In genomic region chr6:43033874-43034273, GRCh38 we compare ENCODE assay signal across 20 cellular contexts. TPM values are rescaled to one million over a fixed set of nuclear protein-coding genes. Genes with fewer than 3 reads are reported as not detected.
DNase-seq lines count a peak whose midpoint lies in the region; ATAC-seq and TF ChIP-seq lines count a peak whose summit lies in the region.
"Had no signal": no experiment of that assay in that cellular context is flagged by ENCODE, and none has a peak within 500 bp of the region (broad histone marks: within the 10 kb centered on the region; RNA-seq: fewer than 3 reads in every experiment).

No MANE protein-coding gene starts in this region.

- no peak for TF ChIP-seq CTCF in natural killer cell (IDR thresholded peaks at IDR 0.05)

- no peaks in the 10 kb centered on the region for H3K27me3 Mint-ChIP-seq in activated T-cell treated with anti-CD3 and anti-CD28 coated beads, Interleukin-2, amount 50 U/mL, for 72 hours (ENCODE audit: low read depth)
- no peaks in the 10 kb centered on the region for H3K27me3 Mint-ChIP-seq in natural killer cell treated with Interleukin-12 subunit alpha and Interleukin-12 subunit beta and Interleukin-15 and Interleukin-18, amount 100 ng/mL, for 72 hours
- no peaks in the 10 kb centered on the region for H3K27me3 Mint-ChIP-seq in natural killer cell (ENCODE audit: low read depth in 2 of 2)
- no peaks in the 10 kb centered on the region for H3K27me3 Mint-ChIP-seq in naive thymus-derived CD8-positive, alpha-beta T cell
- H3K27me3 Mint-ChIP-seq: CD4-positive, alpha-beta T cell; IgD-negative memory B cell had no signal

- H3K27ac Mint-ChIP-seq in activated T-cell treated with anti-CD3 and anti-CD28 coated beads, Interleukin-2, amount 50 U/mL, for 72 hours: peak overlapping the region; percentile 47
- H3K27ac Mint-ChIP-seq in natural killer cell treated with Interleukin-12 subunit alpha and Interleukin-12 subunit beta and Interleukin-15 and Interleukin-18, amount 100 ng/mL, for 72 hours: peak overlapping the region; percentile 70 to 84
- H3K27ac Mint-ChIP-seq in natural killer cell: peak overlapping the region in 1 of 2 donors; percentile 6
- H3K27ac Mint-ChIP-seq in naive thymus-derived CD8-positive, alpha-beta T cell: peak overlapping the region in 6 of 10 donors; percentile 18 to 82 (median 50)

- no peak overlapping the region for H3K4me3 Mint-ChIP-seq in activated T-cell treated with anti-CD3 and anti-CD28 coated beads, Interleukin-2, amount 50 U/mL, for 72 hours
- peak overlapping the region; percentile 11 for H3K4me3 Mint-ChIP-seq in natural killer cell treated with Interleukin-12 subunit alpha and Interleukin-12 subunit beta and Interleukin-15 and Interleukin-18, amount 100 ng/mL, for 72 hours
- H3K4me3 Mint-ChIP-seq in natural killer cell: no peak overlapping the region
- H3K4me3 Mint-ChIP-seq in naive thymus-derived CD8-positive, alpha-beta T cell: no peak overlapping the region
- H3K4me3 Mint-ChIP-seq: CD4-positive, alpha-beta T cell; IgD-negative memory B cell had no signal

- no peak for ATAC-seq in activated T-cell treated with anti-CD3 and anti-CD28 coated beads, Interleukin-2, amount 50 U/mL, for 72 hours (replicated peaks in 1 of 2)
- ATAC-seq in natural killer cell treated with Interleukin-12 subunit alpha and Interleukin-12 subunit beta and Interleukin-15 and Interleukin-18, amount 100 ng/mL, for 72 hours: peak; percentile 60 to 77
- ATAC-seq in natural killer cell: no peak
- ATAC-seq in naive thymus-derived CD8-positive, alpha-beta T cell: no peak
- ATAC-seq in GM21515 (IDR thresholded peaks at IDR 0.05; ENCODE audit: unreplicated experiment): no peak
- ATAC-seq: A549 had no signal

- no peaks in the 10 kb centered on the region for H3K4me1 Mint-ChIP-seq in activated T-cell treated with anti-CD3 and anti-CD28 coated beads, Interleukin-2, amount 50 U/mL, for 72 hours (ENCODE audit: low read depth)
- H3K4me1 Mint-ChIP-seq in natural killer cell treated with Interleukin-12 subunit alpha and Interleukin-12 subunit beta and Interleukin-15 and Interleukin-18, amount 100 ng/mL, for 72 hours (ENCODE audit: low read depth in 2 of 2): peaks cover 19 to 27% of the 10 kb centered on the region in 2 donors
- peaks cover 0 to 6% of the 10 kb centered on the region in 2 donors for H3K4me1 Mint-ChIP-seq in natural killer cell
- peaks cover 0 to 4% (median under 1%) of the 10 kb centered on the region in 4 donors for H3K4me1 Mint-ChIP-seq in naive thymus-derived CD8-positive, alpha-beta T cell

- no peaks in the 10 kb centered on the region for H3K9me3 Mint-ChIP-seq in activated T-cell treated with anti-CD3 and anti-CD28 coated beads, Interleukin-2, amount 50 U/mL, for 72 hours
- H3K9me3 Mint-ChIP-seq in natural killer cell treated with Interleukin-12 subunit alpha and Interleukin-12 subunit beta and Interleukin-15 and Interleukin-18, amount 100 ng/mL, for 72 hours: no peaks in the 10 kb centered on the region
- no peaks in the 10 kb centered on the region for H3K9me3 Mint-ChIP-seq in natural killer cell
- H3K9me3 Mint-ChIP-seq in naive thymus-derived CD8-positive, alpha-beta T cell: no peaks in the 10 kb centered on the region
- H3K9me3 Mint-ChIP-seq: CD4-positive, alpha-beta T cell; IgD-negative memory B cell had no signal

- no peak for DNase-seq in activated T-cell treated with anti-CD3 and anti-CD28 coated beads, Interleukin-2, amount 50 U/mL, for 72 hours
- no peak for DNase-seq in activated T-cell treated with anti-CD3 and anti-CD28 coated beads, Interleukin-2, amount 50 U/mL, for 48 hours
- no peak for DNase-seq in natural killer cell treated with Interleukin-12 subunit alpha and Interleukin-12 subunit beta and Interleukin-15 and Interleukin-18, amount 100 ng/mL, for 72 hours (ENCODE audit: low spot score)
- DNase-seq in natural killer cell (no peak), foreskin melanocyte (no peak)
- DNase-seq in naive thymus-derived CD8-positive, alpha-beta T cell: no peak
- DNase-seq: AML-193; CD4-positive, alpha-beta T cell; COR-L47; DMS53; GOT3; MM.1S; NCI-H2029; NCI-H446; NCI-H524 treated with DMSO at 0.1 percent for 48 hours; NCI-H774; SIG-M5 had no signal

- H3K36me3 Mint-ChIP-seq in activated T-cell treated with anti-CD3 and anti-CD28 coated beads, Interleukin-2, amount 50 U/mL, for 72 hours (ENCODE audit: insufficient read depth in 2 of 2): peaks cover 4 to 17% of the 10 kb centered on the region in 2 donors
- peaks cover 7% of the 10 kb centered on the region for H3K36me3 Mint-ChIP-seq in natural killer cell treated with Interleukin-12 subunit alpha and Interleukin-12 subunit beta and Interleukin-15 and Interleukin-18, amount 100 ng/mL, for 72 hours
- H3K36me3 Mint-ChIP-seq in natural killer cell: no peaks in the 10 kb centered on the region
- H3K36me3 Mint-ChIP-seq in naive thymus-derived CD8-positive, alpha-beta T cell: peaks cover 0 to 79% (median 10%) of the 10 kb centered on the region in 3 donors

- intact Hi-C loops in natural killer cell (cut with micrococcal nuclease): no loop called here

- POLR2A ChIA-PET in naive thymus-derived CD8-positive, alpha-beta T cell (lab: Charles Lee): interaction anchor here (0.6 to 1.0 kb wide), 3 partner anchors 20 to 483 kb away, joined by 3 to 4 read pairs (median 3); partner anchors contain the start of genes CUL7, KLHDC3 and MEA1

RNA-seq across cellular contexts. Expression of gene RRP36, which starts 12.5 kb away (rescaled TPM):
- 10 to 100 TPM; 43.4 to 54.2 TPM for total RNA-seq in activated T-cell treated with anti-CD3 and anti-CD28 coated beads, Interleukin-2, amount 50 U/mL, for 72 hours
- total RNA-seq in natural killer cell treated with Interleukin-12 subunit alpha and Interleukin-12 subunit beta and Interleukin-15 and Interleukin-18, amount 100 ng/mL, for 72 hours: 10 to 100 TPM; 86.9 to 96.5 TPM
- 10 to 100 TPM; 33.1 to 43.9 (median 38.7) TPM for total RNA-seq in natural killer cell
- 10 to 100 TPM; 53.9 to 55.5 TPM for total RNA-seq in naive thymus-derived CD8-positive, alpha-beta T cell
- 10 to 100 TPM; 52.7 to 74.5 (median 57.8) TPM for polyA plus RNA-seq in naive thymus-derived CD8-positive, alpha-beta T cell

RNA-seq across cellular contexts. Expression of gene CUL7, which starts 19.8 kb away (rescaled TPM):
- 10 to 100 TPM; 16.8 to 19.7 TPM for total RNA-seq in activated T-cell treated with anti-CD3 and anti-CD28 coated beads, Interleukin-2, amount 50 U/mL, for 72 hours
- total RNA-seq in natural killer cell treated with Interleukin-12 subunit alpha and Interleukin-12 subunit beta and Interleukin-15 and Interleukin-18, amount 100 ng/mL, for 72 hours: 1 to 10 TPM; 8.3 to 9.8 TPM
- 10 to 100 TPM in 1 of 3 donors, 1 to 10 TPM in 2; 9.6 to 10.1 (median 9.9) TPM for total RNA-seq in natural killer cell
- total RNA-seq in naive thymus-derived CD8-positive, alpha-beta T cell: 10 to 100 TPM; 13.2 to 14.4 TPM
- polyA plus RNA-seq in naive thymus-derived CD8-positive, alpha-beta T cell: 1 to 10 TPM; 1.6 to 3.5 (median 1.6) TPM

RNA-seq across cellular contexts. Expression of gene KLHDC3, which starts 19.8 kb away (rescaled TPM):
- total RNA-seq in activated T-cell treated with anti-CD3 and anti-CD28 coated beads, Interleukin-2, amount 50 U/mL, for 72 hours: 10 to 100 TPM; 62.5 to 68.9 TPM
- total RNA-seq in natural killer cell treated with Interleukin-12 subunit alpha and Interleukin-12 subunit beta and Interleukin-15 and Interleukin-18, amount 100 ng/mL, for 72 hours: 10 to 100 TPM; 59.6 to 60.8 TPM
- 10 to 100 TPM; 52.7 to 60.9 (median 53.7) TPM for total RNA-seq in natural killer cell
- 10 to 100 TPM; 71.6 to 77.3 TPM for total RNA-seq in naive thymus-derived CD8-positive, alpha-beta T cell
- polyA plus RNA-seq in naive thymus-derived CD8-positive, alpha-beta T cell: 100 to 1,000 TPM; 107 to 136 (median 117) TPM

RNA-seq across cellular contexts. Expression of gene MEA1, which starts 20.1 kb away (rescaled TPM):
- 10 to 100 TPM; 42.1 to 53.7 TPM for total RNA-seq in activated T-cell treated with anti-CD3 and anti-CD28 coated beads, Interleukin-2, amount 50 U/mL, for 72 hours
- total RNA-seq in natural killer cell treated with Interleukin-12 subunit alpha and Interleukin-12 subunit beta and Interleukin-15 and Interleukin-18, amount 100 ng/mL, for 72 hours: 10 to 100 TPM; 55.7 to 77.8 TPM
- total RNA-seq in natural killer cell: 10 to 100 TPM; 29.6 to 34.3 (median 34.2) TPM
- 10 to 100 TPM; 33.9 to 38.4 TPM for total RNA-seq in naive thymus-derived CD8-positive, alpha-beta T cell
- polyA plus RNA-seq in naive thymus-derived CD8-positive, alpha-beta T cell: 10 to 100 TPM; 73.4 to 90.9 (median 77.5) TPM

RNA-seq across cellular contexts. Expression of gene MRPL2, which starts 25.4 kb away (rescaled TPM):
- total RNA-seq in activated T-cell treated with anti-CD3 and anti-CD28 coated beads, Interleukin-2, amount 50 U/mL, for 72 hours: 10 to 100 TPM; 85.0 to 85.7 TPM
- total RNA-seq in natural killer cell treated with Interleukin-12 subunit alpha and Interleukin-12 subunit beta and Interleukin-15 and Interleukin-18, amount 100 ng/mL, for 72 hours: 10 to 100 TPM; 41.7 to 59.6 TPM
- 10 to 100 TPM; 33.4 to 38.4 (median 33.9) TPM for total RNA-seq in natural killer cell
- 10 to 100 TPM; 58.1 to 59.3 TPM for total RNA-seq in naive thymus-derived CD8-positive, alpha-beta T cell
- polyA plus RNA-seq in naive thymus-derived CD8-positive, alpha-beta T cell: 10 to 100 TPM; 40.7 to 69.9 (median 59.5) TPM

Comparison
In these comparisons a context has a peak if more than half of its experiments do, and no peak if none do; other contexts are left out.
1. ATAC-seq: peak in natural killer cell treated with Interleukin-12 subunit alpha and Interleukin-12 subunit beta and Interleukin-15 and Interleukin-18, amount 100 ng/mL, for 72 hours (2 of 2); none in activated T-cell treated with anti-CD3 and anti-CD28 coated beads, Interleukin-2, amount 50 U/mL, for 72 hours (0 of 2), natural killer cell (0 of 3), naive thymus-derived CD8-positive, alpha-beta T cell (0 of 2) and GM21515 (single experiment).